Comparison of ENCODE assay signal across 8 cellular contexts in the genomic region with DNA sequence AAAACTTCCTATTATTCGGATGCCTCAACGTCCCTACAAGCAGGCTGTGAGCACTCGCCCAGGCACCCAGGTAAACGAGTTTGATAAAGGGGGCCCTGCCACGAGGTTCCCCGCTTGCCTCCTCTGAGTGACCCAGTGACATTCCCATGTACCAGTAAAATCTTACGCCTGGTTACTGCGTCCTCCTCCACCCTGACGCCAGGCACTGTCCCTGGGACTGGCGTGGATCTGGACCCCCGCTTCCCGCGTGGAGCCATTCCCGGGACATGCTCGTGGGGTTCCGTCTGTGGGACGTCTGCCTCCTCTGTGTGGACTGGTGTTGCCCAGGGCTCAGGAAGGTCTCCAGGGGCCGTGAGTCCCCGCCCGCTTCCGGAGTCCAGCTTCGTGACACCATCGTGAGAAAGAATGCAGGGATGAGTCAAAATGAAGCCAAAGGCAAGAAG. TPM values are rescaled to one million over a fixed set of nuclear protein-coding genes. Genes with fewer than 3 reads are reported as not detected.
A peak's percentile ranks its signal among the peaks of the same experiment; 100 is the strongest.
DNase-seq lines count a peak whose midpoint lies in the region; ATAC-seq and TF ChIP-seq lines count a peak whose summit lies in the region.

No MANE protein-coding gene starts in this region.

- peaks cover 51% of the 10 kb centered on the region for H3K36me3 Mint-ChIP-seq in activated naive CD4-positive, alpha-beta T cell treated with anti-CD3 and anti-CD28 coated beads, Interleukin-2, amount 10 ng/mL, durations not matched to agents 7 days and 5 days
- H3K36me3 Mint-ChIP-seq in T-cell, result peaks cover 40% of the 10 kb centered on the region
- H3K36me3 Mint-ChIP-seq in osteocyte (ENCODE audit: unreplicated experiment), result peaks cover 35% of the 10 kb centered on the region

- DNase-seq in activated naive CD4-positive, alpha-beta T cell treated with anti-CD3 and anti-CD28 coated beads, Interleukin-2, amount 10 ng/mL, durations not matched to agents 7 days and 5 days, result no peak
- DNase-seq in activated naive CD4-positive, alpha-beta T cell (lab: John Stamatoyannopoulos, UW), result no peak
- DNase-seq in T-cell, result no peak
- DNase-seq in fibroblast of mammary gland (ENCODE audit: low read depth), result peak; percentile 81
- DNase-seq in osteocyte (ENCODE audit: extremely low spot score, unreplicated experiment), result no peak
- no peak for DNase-seq in GM10266 (ENCODE audit: extremely low spot score)
- DNase-seq in SW480 (ENCODE audit: low spot score), result no peak
- DNase-seq in NK-92 (lab: John Stamatoyannopoulos, UW; ENCODE audit: unreplicated experiment), result no peak

- H3K9me3 Mint-ChIP-seq in activated naive CD4-positive, alpha-beta T cell treated with anti-CD3 and anti-CD28 coated beads, Interleukin-2, amount 10 ng/mL, durations not matched to agents 7 days and 5 days, result peaks cover 59% of the 10 kb centered on the region
- H3K9me3 Mint-ChIP-seq in T-cell (peaks cover 3 to 41% (median 28%) of the 10 kb centered on the region in 3 donors), osteocyte (ENCODE audit: unreplicated experiment) (peaks cover 51% of the 10 kb centered on the region)

- H3K27ac Mint-ChIP-seq in activated naive CD4-positive, alpha-beta T cell treated with anti-CD3 and anti-CD28 coated beads, Interleukin-2, amount 10 ng/mL, durations not matched to agents 7 days and 5 days, result peak overlapping the region; percentile 91
- H3K27ac Mint-ChIP-seq in T-cell (peak overlapping the region; percentile 83 to 86), osteocyte (ENCODE audit: unreplicated experiment) (peak overlapping the region; percentile 93)

- H3K4me1 Mint-ChIP-seq in activated naive CD4-positive, alpha-beta T cell treated with anti-CD3 and anti-CD28 coated beads, Interleukin-2, amount 10 ng/mL, durations not matched to agents 7 days and 5 days, result peaks cover 31% of the 10 kb centered on the region
- H3K4me1 Mint-ChIP-seq in T-cell, result peaks cover 33 to 39% (median 37%) of the 10 kb centered on the region in 3 donors
- peaks cover 17% of the 10 kb centered on the region for H3K4me1 Mint-ChIP-seq in osteocyte (ENCODE audit: unreplicated experiment)

- CTCF ChIA-PET in activated naive CD4-positive, alpha-beta T cell treated with anti-CD3 and anti-CD28 coated beads, Interleukin-2, amount 10 ng/mL, durations not matched to agents 7 days and 5 days (lab: Charles Lee), result no interaction called here
- CTCF ChIA-PET in T-cell (lab: Charles Lee), result no interaction called here

- peak in 1 of 4 experiments; percentile 8 for ATAC-seq in T-cell (replicated peaks in 1 of 4)

- H3K4me3 ChIP-seq in fibroblast of mammary gland (ENCODE audit: control insufficient read depth, low read depth, low read length), result peak overlapping the region; percentile 87

- H3K27me3 Mint-ChIP-seq in activated naive CD4-positive, alpha-beta T cell treated with anti-CD3 and anti-CD28 coated beads, Interleukin-2, amount 10 ng/mL, durations not matched to agents 7 days and 5 days, result no peaks in the 10 kb centered on the region
- H3K27me3 Mint-ChIP-seq in T-cell, result peaks cover 4 to 8% of the 10 kb centered on the region in 2 donors
- H3K27me3 Mint-ChIP-seq in osteocyte (ENCODE audit: unreplicated experiment), result no peaks in the 10 kb centered on the region

- POLR2A ChIA-PET in T-cell (lab: Charles Lee), result no interaction called here

- TF ChIP-seq CTCF in fibroblast of mammary gland (conservative IDR thresholded peaks at IDR 0.05; ENCODE audit: control insufficient read depth, insufficient read depth, low read depth, low read length), result no peak
- TF ChIP-seq CTCF in osteocyte (IDR thresholded peaks at IDR 0.05), result no peak
- TF ChIP-seq CTCF in GM10266 (IDR thresholded peaks at IDR 0.05; ENCODE audit: control insufficient read depth, insufficient read depth, low read depth, missing control alignments), result no peak

- H3K4me3 Mint-ChIP-seq in activated naive CD4-positive, alpha-beta T cell treated with anti-CD3 and anti-CD28 coated beads, Interleukin-2, amount 10 ng/mL, durations not matched to agents 7 days and 5 days, result peak overlapping the region; percentile 96
- peak overlapping the region; percentile 92 to 97 (median 94) for H3K4me3 Mint-ChIP-seq in T-cell
- H3K4me3 Mint-ChIP-seq in osteocyte (ENCODE audit: unreplicated experiment), result peak overlapping the region; percentile 93

RNA-seq across cellular contexts. Expression of a gene that starts 0.4 kb away (rescaled TPM):
- total RNA-seq in T-cell (10 to 100 TPM; 16.9 to 47.4 (median 45.1) TPM), osteocyte (10.3 and 11.0 TPM in 2 replicates)

RNA-seq across cellular contexts. Expression of a gene that starts 18.6 kb away (rescaled TPM):
- total RNA-seq in T-cell, result 10 to 100 TPM in 3 of 5 donors, 1 to 10 TPM in 2; 5.6 to 11.1 (median 10.0) TPM
- total RNA-seq in osteocyte, result 6.5 and 6.8 TPM in 2 replicates

RNA-seq across cellular contexts. Expression of a gene that starts 23.9 kb away (rescaled TPM):
- 10 to 100 TPM in 2 of 5 donors, 1 to 10 TPM in 3; 4.9 to 10.6 (median 8.2) TPM for total RNA-seq in T-cell
- total RNA-seq in osteocyte, result 6.8 and 7.1 TPM in 2 replicates

RNA-seq across cellular contexts. Expression of a gene that starts 32.9 kb away (rescaled TPM):
- total RNA-seq in T-cell (10 to 100 TPM in 4 of 5 donors, 1 to 10 TPM in 1; 9.0 to 17.4 (median 16.0) TPM), osteocyte (7.3 and 9.0 TPM in 2 replicates)

RNA-seq across cellular contexts. Expression of a gene that starts 39.6 kb away (rescaled TPM):
- total RNA-seq in T-cell (1 to 10 TPM; 3.0 to 9.7 (median 9.2) TPM), osteocyte (2.4 and 2.8 TPM in 2 replicates)
